In genomic region chr1:117656202-117656641, GRCh38 we compare ENCODE assay signal across 9 cellular contexts.
A peak's percentile ranks its signal among the peaks of the same experiment; 100 is the strongest.
DNase-seq lines count a peak whose midpoint lies in the region; ATAC-seq and TF ChIP-seq lines count a peak whose summit lies in the region.
"Had no signal": no experiment of that assay in that cellular context is flagged by ENCODE, and none has a peak within 500 bp of the region (broad histone marks: within the 10 kb centered on the region; RNA-seq: fewer than 3 reads in every experiment).

No MANE protein-coding gene starts in this region.

- no peak for TF ChIP-seq CTCF in GM12864 (IDR thresholded peaks at IDR 0.05; ENCODE audit: low read depth, low read length, missing control alignments)

- H3K4me3 Mint-ChIP-seq in effector memory CD8-positive, alpha-beta T cell, result peak overlapping the region; percentile 77 to 81
- H3K4me3 Mint-ChIP-seq: brain had no signal

- H3K27me3 Mint-ChIP-seq in effector memory CD8-positive, alpha-beta T cell, result no peaks in the 10 kb centered on the region

- no peaks in the 10 kb centered on the region for H3K9me3 Mint-ChIP-seq in effector memory CD8-positive, alpha-beta T cell
- H3K9me3 Mint-ChIP-seq: brain had no signal

- peaks cover 36% of the 10 kb centered on the region for H3K36me3 Mint-ChIP-seq in effector memory CD8-positive, alpha-beta T cell (ENCODE audit: insufficient read depth)
- H3K36me3 Mint-ChIP-seq: brain had no signal

- H3K4me3 ChIP-seq in GM12864 (ENCODE audit: low read depth, low read length), result no peak overlapping the region

- peak overlapping the region; percentile 96 to 97 for H3K27ac Mint-ChIP-seq in effector memory CD8-positive, alpha-beta T cell

- H3K4me1 Mint-ChIP-seq in effector memory CD8-positive, alpha-beta T cell (ENCODE audit: low read depth in 2 of 2), result peaks cover 90 to 95% of the 10 kb centered on the region in 2 donors

- DNase-seq in GM12864 (ENCODE audit: low read depth) (peak; percentile 95), RKO (ENCODE audit: low spot score) (no peak), NCI-H2227 treated with DMSO at 0.1 percent for 48 hours (lab: John Stamatoyannopoulos, UW) (no peak), DMS153 treated with DMSO at 0.1 percent for 48 hours (lab: John Stamatoyannopoulos, UW; ENCODE audit: unreplicated experiment) (no peak)
- DNase-seq in activated CD4-positive, CD25-positive, alpha-beta regulatory T cell treated with anti-CD3 and anti-CD28 coated beads, Interleukin-2, amount 50 U/mL, for 16 hours (ENCODE audit: low read depth, low spot score), result peak; percentile 60
- peak; percentile 81 to 87 (median 84) for DNase-seq in effector memory CD8-positive, alpha-beta T cell
- peak; percentile 31 to 53 for DNase-seq in stimulated activated CD8-positive, alpha-beta memory T cell treated with anti-CD3 and anti-CD28 coated beads, Interleukin-7, amount 100 ng/mL, for 1 hour (ENCODE audit: low read depth in 2 of 2)

- peak; percentile 48 for ATAC-seq in HG02852 (IDR thresholded peaks at IDR 0.05; ENCODE audit: unreplicated experiment)
- ATAC-seq in effector memory CD8-positive, alpha-beta T cell (replicated peaks), result peak; percentile 69

Comparison
In these comparisons a context has a peak if more than half of its experiments do, and no peak if none do; other contexts are left out.
1. DNase-seq: peak in GM12864 (single experiment), activated CD4-positive, CD25-positive, alpha-beta regulatory T cell treated with anti-CD3 and anti-CD28 coated beads, Interleukin-2, amount 50 U/mL, for 16 hours (single experiment), effector memory CD8-positive, alpha-beta T cell (3 of 3) and stimulated activated CD8-positive, alpha-beta memory T cell treated with anti-CD3 and anti-CD28 coated beads, Interleukin-7, amount 100 ng/mL, for 1 hour (2 of 2); none in RKO (single experiment), NCI-H2227 treated with DMSO at 0.1 percent for 48 hours (single experiment) and DMS153 treated with DMSO at 0.1 percent for 48 hours (single experiment).